15 cellular contexts compared by ENCODE assay signal in the genomic region with DNA sequence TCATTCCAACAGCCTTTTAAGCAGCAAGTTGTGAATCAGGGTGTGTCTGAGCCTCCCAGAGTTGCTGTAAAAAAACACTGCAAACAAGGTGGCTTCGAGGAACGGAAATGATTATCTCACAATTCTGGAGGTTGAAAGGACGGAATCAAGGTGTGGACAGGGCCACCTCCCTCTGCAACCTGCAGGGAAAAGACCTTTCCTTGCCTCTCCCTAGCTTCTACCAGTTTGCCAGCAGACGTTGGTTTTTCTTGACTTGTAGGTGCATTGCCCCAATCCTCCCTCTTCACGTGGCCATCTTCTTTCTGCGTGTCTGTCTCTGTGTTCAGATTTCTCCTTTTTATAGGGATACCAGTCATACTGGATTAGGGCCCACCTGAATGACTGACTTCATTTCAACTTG. TPM values are rescaled to one million over a fixed set of nuclear protein-coding genes. Genes with fewer than 3 reads are reported as not detected.
DNase-seq lines count a peak whose midpoint lies in the region; ATAC-seq and TF ChIP-seq lines count a peak whose summit lies in the region.
"Had no signal": no experiment of that assay in that cellular context is flagged by ENCODE, and none has a peak within 500 bp of the region (broad histone marks: within the 10 kb centered on the region; RNA-seq: fewer than 3 reads in every experiment).

No MANE protein-coding gene starts in this region.

- peak overlapping the region; percentile 9 for H3K27ac Mint-ChIP-seq in activated B cell treated with CpG ODN at 0.5 μM for 24 hours
- no peak overlapping the region for H3K27ac Mint-ChIP-seq in osteocyte (ENCODE audit: unreplicated experiment)
- H3K27ac Mint-ChIP-seq in type B pancreatic cell: no peak overlapping the region
- H3K27ac Mint-ChIP-seq: B cell; CD4-positive, alpha-beta T cell; HFFc6 had no signal

- CTCF ChIA-PET in activated B cell treated with CpG ODN at 0.5 μM for 24 hours (lab: Charles Lee): no interaction called here

- H3K27ac ChIP-seq in esophagus muscularis mucosa (replicated peaks in 1 of 4): no peak overlapping the region

- H3K36me3 Mint-ChIP-seq in activated B cell treated with CpG ODN at 0.5 μM for 24 hours (ENCODE audit: low read depth) (no peaks in the 10 kb centered on the region), osteocyte (ENCODE audit: unreplicated experiment) (no peaks in the 10 kb centered on the region), type B pancreatic cell (no peaks in the 10 kb centered on the region)

- POLR2A ChIA-PET in activated B cell treated with CpG ODN at 0.5 μM for 24 hours (lab: Charles Lee): no interaction called here

- H3K9me3 Mint-ChIP-seq in activated B cell treated with CpG ODN at 0.5 μM for 24 hours: no peaks in the 10 kb centered on the region
- H3K9me3 Mint-ChIP-seq in osteocyte (ENCODE audit: unreplicated experiment): peaks cover 4% of the 10 kb centered on the region
- H3K9me3 Mint-ChIP-seq in type B pancreatic cell: no peaks in the 10 kb centered on the region
- H3K9me3 Mint-ChIP-seq: CD4-positive, alpha-beta T cell; HFFc6 had no signal

- TF ChIP-seq POLR2A in esophagus muscularis mucosa (IDR thresholded peaks at IDR 0.05; ENCODE audit: low read depth): no peak

- H3K27me3 ChIP-seq in esophagus muscularis mucosa (no peaks in the 10 kb centered on the region), MG63 (no peaks in the 10 kb centered on the region)

- no peak for ATAC-seq in activated B cell treated with CpG ODN at 0.5 μM for 24 hours (ENCODE audit: low read depth)
- ATAC-seq in GM19467 (IDR thresholded peaks at IDR 0.05; ENCODE audit: unreplicated experiment): no peak
- ATAC-seq: GM12878, HepG2 had no signal

- H3K4me1 ChIP-seq in esophagus muscularis mucosa: no peaks in the 10 kb centered on the region

- DNase-seq in activated B cell treated with CpG ODN at 0.5 μM for 24 hours: no peak
- peak; percentile 66 for DNase-seq in esophagus muscularis mucosa (ENCODE audit: extremely low spot score)
- DNase-seq in osteocyte (ENCODE audit: extremely low spot score, unreplicated experiment): peak; percentile 40
- peak; percentile 20 for DNase-seq in type B pancreatic cell (ENCODE audit: extremely low spot score, unreplicated experiment)
- DNase-seq in MG63: no peak
- DNase-seq in anterior cingulate cortex (lab: John Stamatoyannopoulos, UW): no peak
- DNase-seq: Calu3; CD4-positive, alpha-beta T cell; DMS 273 treated with DMSO at 0.1 percent for 48 hours; HCEC 1CT; HFFc6 had no signal

- H3K4me3 ChIP-seq in esophagus muscularis mucosa: no peak overlapping the region
- H3K4me3 ChIP-seq in MG63: no peak overlapping the region
- H3K4me3 ChIP-seq: GM12878 had no signal

- H3K4me1 Mint-ChIP-seq in activated B cell treated with CpG ODN at 0.5 μM for 24 hours (peaks cover 43% of the 10 kb centered on the region), osteocyte (ENCODE audit: unreplicated experiment) (no peaks in the 10 kb centered on the region), type B pancreatic cell (ENCODE audit: unreplicated experiment) (no peaks in the 10 kb centered on the region)

- intact Hi-C loops in activated B cell treated with CpG ODN at 0.5 μM for 24 hours (cut with micrococcal nuclease): loop anchor here (10.0 kb wide), 2 partner anchors 356 to 424 kb away; partner anchors contain the start of genes ACTR1B, C2orf92 and INPP4A
- intact Hi-C loops in esophagus muscularis mucosa (cut with DNase I): no loop called here

- no peaks in the 10 kb centered on the region for H3K36me3 ChIP-seq in esophagus muscularis mucosa
- H3K36me3 ChIP-seq in MG63: no peaks in the 10 kb centered on the region

- no peak for TF ChIP-seq EP300 in esophagus muscularis mucosa (IDR thresholded peaks at IDR 0.05)

- H3K4me3 Mint-ChIP-seq in activated B cell treated with CpG ODN at 0.5 μM for 24 hours: no peak overlapping the region
- H3K4me3 Mint-ChIP-seq in osteocyte (ENCODE audit: unreplicated experiment): no peak overlapping the region
- H3K4me3 Mint-ChIP-seq in type B pancreatic cell: no peak overlapping the region
- H3K4me3 Mint-ChIP-seq: B cell; CD4-positive, alpha-beta T cell; HFFc6 had no signal

- H3K9me3 ChIP-seq in esophagus muscularis mucosa (no peaks in the 10 kb centered on the region), MG63 (no peaks in the 10 kb centered on the region)

- WGBS in esophagus muscularis mucosa: 92% methylated on average over 6 of the region's 6 CpGs

- H3K27me3 Mint-ChIP-seq in activated B cell treated with CpG ODN at 0.5 μM for 24 hours (no peaks in the 10 kb centered on the region), osteocyte (ENCODE audit: unreplicated experiment) (peaks cover 16% of the 10 kb centered on the region), type B pancreatic cell (no peaks in the 10 kb centered on the region)
- H3K27me3 Mint-ChIP-seq: B cell had no signal

- no peak for TF ChIP-seq CTCF in activated B cell treated with CpG ODN at 0.5 μM for 24 hours (IDR thresholded peaks at IDR 0.05)
- no peak for TF ChIP-seq CTCF in esophagus muscularis mucosa (IDR thresholded peaks at IDR 0.05)
- no peak for TF ChIP-seq CTCF in osteocyte (IDR thresholded peaks at IDR 0.05)
- no peak for TF ChIP-seq CTCF in type B pancreatic cell (conservative IDR thresholded peaks at IDR 0.05)

RNA-seq across cellular contexts. Expression of gene TMEM131, which starts 24.8 kb away (rescaled TPM):
- 121 and 146 TPM in 2 replicates for total RNA-seq in activated B cell treated with CpG ODN at 0.5 μM for 24 hours
- total RNA-seq in esophagus muscularis mucosa: 10 to 100 TPM; 23.9 to 34.1 (median 26.5) TPM
- total RNA-seq in osteocyte: 35.6 and 36.4 TPM in 2 replicates
- total RNA-seq in type B pancreatic cell (ENCODE audit: low replicate concordance): 34.8 and 41.3 TPM in 2 replicates
- total RNA-seq in MG63 (2014; rRNA removed; shearing (Covaris generic); ENCODE audit: low replicate concordance): 5.9 and 44.7 TPM in 2 replicates

Comparison
In these comparisons a context has a peak if more than half of its experiments do, and no peak if none do; other contexts are left out.
1. DNase-seq: peak in esophagus muscularis mucosa (single experiment), osteocyte (single experiment) and type B pancreatic cell (single experiment); none in activated B cell treated with CpG ODN at 0.5 μM for 24 hours (single experiment), MG63 (single experiment) and anterior cingulate cortex (0 of 58).